ENCODE assay signal across 10 cellular contexts in genomic region chr10:118564652-118565051, GRCh38. TPM values are rescaled to one million over a fixed set of nuclear protein-coding genes. Genes with fewer than 3 reads are reported as not detected.
DNase-seq lines count a peak whose midpoint lies in the region; ATAC-seq and TF ChIP-seq lines count a peak whose summit lies in the region.
"Had no signal": no experiment of that assay in that cellular context is flagged by ENCODE, and none has a peak within 500 bp of the region (broad histone marks: within the 10 kb centered on the region; RNA-seq: fewer than 3 reads in every experiment).

No MANE protein-coding gene starts in this region.

- no peak overlapping the region for H3K9ac ChIP-seq in HCT116 (ENCODE audit: low read length)

- peaks cover 0 to 4% of the 10 kb centered on the region in 2 experiments; a peak in 1 of 4 replicates for H3K4me1 ChIP-seq in HCT116 (ENCODE audit: control insufficient read depth in 1 of 2, insufficient read depth in 2 of 2, low read length in 2 of 2)
- no peaks in the 10 kb centered on the region for H3K4me1 ChIP-seq in CD4-positive, alpha-beta memory T cell (ENCODE audit: insufficient read depth, low read length)

- H2AFZ ChIP-seq in HCT116 (ENCODE audit: low read depth, low read length, poor library complexity, severe bottlenecking), result no peak overlapping the region

- no TSS peak for BruUV-seq in HCT116 (replicated peaks; lab: Mats Ljungman, UMichigan)

- CTCF ChIA-PET in HCT116 (lab: Charles Lee), result interaction anchor here (0.7 to 3.1 kb wide), 8 partner anchors 10 to 1347 kb away, joined by 3 to 16 read pairs (median 6); no protein-coding TSS in a partner anchor
- CTCF ChIA-PET in CD4-positive, alpha-beta memory T cell (lab: Charles Lee; ENCODE audit: partially characterized antibody), result interaction anchor here (1.7 to 9.4 kb wide), 2 partner anchors 9 to 155 kb away, joined by 4 to 171 read pairs; no protein-coding TSS in a partner anchor

- H3K4me3 Mint-ChIP-seq in stimulated activated naive CD8-positive, alpha-beta T cell treated with anti-CD3 and anti-CD28 coated beads, Interleukin-15, amount 100 ng/mL, for 72 hours, result no peak overlapping the region
- H3K4me3 Mint-ChIP-seq in activated T-helper 1 cell treated with anti-CD3 and anti-CD28 coated beads, Interleukin-12 subunit alpha, Interleukin-12 subunit beta, Interleukin-2, Interleukin-4 antibody, amounts not matched to agents 30 ng/mL and 10 ng/mL and 1 ng/mL, durations not matched to agents 14 hours and 24 hours and 36 hours, result no peak overlapping the region
- H3K4me3 Mint-ChIP-seq in CD4-positive, alpha-beta memory T cell, result no peak overlapping the region

- H3K36me3 Mint-ChIP-seq in activated T-helper 1 cell treated with anti-CD3 and anti-CD28 coated beads, Interleukin-12 subunit alpha, Interleukin-12 subunit beta, Interleukin-2, Interleukin-4 antibody, amounts not matched to agents 30 ng/mL and 10 ng/mL and 1 ng/mL, durations not matched to agents 14 hours and 24 hours and 36 hours (ENCODE audit: low read depth), result no peaks in the 10 kb centered on the region
- no peaks in the 10 kb centered on the region for H3K36me3 Mint-ChIP-seq in CD4-positive, alpha-beta memory T cell

- H3K27me3 ChIP-seq in HCT116 (ENCODE audit: insufficient read depth, low read length), result no peaks in the 10 kb centered on the region
- no peaks in the 10 kb centered on the region for H3K27me3 ChIP-seq in CD4-positive, alpha-beta memory T cell (ENCODE audit: insufficient read depth, low read length)

- TF ChIP-seq POLR2A in HCT116 (IDR thresholded peaks at IDR 0.05; ENCODE audit: borderline replicate concordance, extremely low read depth, insufficient read depth, insufficient read length), result no peak

- H3K9me2 ChIP-seq in HCT116 (ENCODE audit: insufficient read depth), result no peaks in the 10 kb centered on the region

- H3K36me3 ChIP-seq in HCT116 (ENCODE audit: control insufficient read depth in 1 of 2, insufficient read depth in 2 of 2, low read length in 2 of 2), result no peaks in the 10 kb centered on the region
- no peaks in the 10 kb centered on the region for H3K36me3 ChIP-seq in CD4-positive, alpha-beta memory T cell (ENCODE audit: insufficient read depth, low read length)

- DNase-seq in AG10803 (ENCODE audit: low read depth) (peak; percentile 36), HCT116 (ENCODE audit: low read depth, low spot score) (no peak), amniotic epithelial cell (ENCODE audit: low read depth) (peak; percentile 1), inferior parietal cortex (ENCODE audit: extremely low spot score) (peak; percentile 26)
- no peak for DNase-seq in stimulated activated naive CD8-positive, alpha-beta T cell treated with anti-CD3 and anti-CD28 coated beads, Interleukin-15, amount 100 ng/mL, for 72 hours
- DNase-seq in activated T-helper 1 cell treated with anti-CD3 and anti-CD28 coated beads, Interleukin-12 subunit alpha, Interleukin-12 subunit beta, Interleukin-2, Interleukin-4 antibody, amounts not matched to agents 30 ng/mL and 10 ng/mL and 1 ng/mL, durations not matched to agents 14 hours and 24 hours and 36 hours (ENCODE audit: low spot score), result no peak
- no peak for DNase-seq in CD4-positive, alpha-beta memory T cell
- DNase-seq: activated T-cell treated with anti-CD3 and anti-CD28 coated beads for 4 hours; effector CD4-positive, alpha-beta T cell had no signal

- H3K27me3 Mint-ChIP-seq in stimulated activated naive CD8-positive, alpha-beta T cell treated with anti-CD3 and anti-CD28 coated beads, Interleukin-15, amount 100 ng/mL, for 72 hours, result no peaks in the 10 kb centered on the region
- peaks cover 7% of the 10 kb centered on the region for H3K27me3 Mint-ChIP-seq in activated T-helper 1 cell treated with anti-CD3 and anti-CD28 coated beads, Interleukin-12 subunit alpha, Interleukin-12 subunit beta, Interleukin-2, Interleukin-4 antibody, amounts not matched to agents 30 ng/mL and 10 ng/mL and 1 ng/mL, durations not matched to agents 14 hours and 24 hours and 36 hours (ENCODE audit: insufficient read depth)
- H3K27me3 Mint-ChIP-seq in CD4-positive, alpha-beta memory T cell, result peaks cover 3 to 5% of the 10 kb centered on the region in 2 donors

- no peaks in the 10 kb centered on the region for H4K20me1 ChIP-seq in HCT116 (ENCODE audit: insufficient read depth)

- H3K4me1 Mint-ChIP-seq in stimulated activated naive CD8-positive, alpha-beta T cell treated with anti-CD3 and anti-CD28 coated beads, Interleukin-15, amount 100 ng/mL, for 72 hours, result peaks cover 6% of the 10 kb centered on the region
- H3K4me1 Mint-ChIP-seq in activated T-helper 1 cell treated with anti-CD3 and anti-CD28 coated beads, Interleukin-12 subunit alpha, Interleukin-12 subunit beta, Interleukin-2, Interleukin-4 antibody, amounts not matched to agents 30 ng/mL and 10 ng/mL and 1 ng/mL, durations not matched to agents 14 hours and 24 hours and 36 hours (ENCODE audit: low read depth), result no peaks in the 10 kb centered on the region
- peaks cover 0 to 7% (median 1%) of the 10 kb centered on the region in 4 donors for H3K4me1 Mint-ChIP-seq in CD4-positive, alpha-beta memory T cell

- H3K9me3 ChIP-seq in HCT116 (ENCODE audit: control insufficient read depth in 1 of 2, insufficient read depth in 1 of 2, low read depth in 1 of 2, low read length in 2 of 2), result no peaks in the 10 kb centered on the region
- H3K9me3 ChIP-seq in CD4-positive, alpha-beta memory T cell (ENCODE audit: control insufficient read depth in 1 of 2, low read length in 2 of 2), result no peaks in the 10 kb centered on the region

- TF ChIP-seq CTCF in AG10803 (conservative IDR thresholded peaks at IDR 0.05; ENCODE audit: low read length) (peak; percentile 40), HCT116 (IDR thresholded peaks at IDR 0.05 in 2 of 3, conservative IDR thresholded peaks at IDR 0.05 in 1 of 3; ENCODE audit: borderline replicate concordance in 1 of 3, insufficient read depth in 1 of 3, low read depth in 2 of 3, low read length in 2 of 3) (peak; percentile 41 to 48 (median 47); a peak in 5 of 6 replicates)

- POLR2A ChIA-PET in HCT116 (lab: Charles Lee), result no interaction called here
- POLR2A ChIA-PET in CD4-positive, alpha-beta memory T cell (lab: Charles Lee; ENCODE audit: partially characterized antibody), result no interaction called here

- no peak overlapping the region for H3K27ac Mint-ChIP-seq in stimulated activated naive CD8-positive, alpha-beta T cell treated with anti-CD3 and anti-CD28 coated beads, Interleukin-15, amount 100 ng/mL, for 72 hours
- H3K27ac Mint-ChIP-seq in activated T-helper 1 cell treated with anti-CD3 and anti-CD28 coated beads, Interleukin-12 subunit alpha, Interleukin-12 subunit beta, Interleukin-2, Interleukin-4 antibody, amounts not matched to agents 30 ng/mL and 10 ng/mL and 1 ng/mL, durations not matched to agents 14 hours and 24 hours and 36 hours, result no peak overlapping the region
- H3K27ac Mint-ChIP-seq in CD4-positive, alpha-beta memory T cell, result no peak overlapping the region

- RAD21 ChIA-PET in HCT116 (lab: Charles Lee; ENCODE audit: low non-redundant PET in 1 of 2, low total read pairs in 2 of 2, uncharacterized antibody in 2 of 2, unreplicated experiment in 2 of 2), result interaction anchor here in 1 of 2 experiments (1.0 kb wide), 1 partner anchor 1067 kb away, joined by 3 read pairs; no protein-coding TSS in a partner anchor

- peak; percentile 56 for ATAC-seq in HCT116
- no peak for ATAC-seq in stimulated activated naive CD8-positive, alpha-beta T cell treated with anti-CD3 and anti-CD28 coated beads, Interleukin-15, amount 100 ng/mL, for 72 hours
- ATAC-seq in HG03097 (IDR thresholded peaks at IDR 0.05; ENCODE audit: low FRiP score, unreplicated experiment), result no peak

- intact Hi-C loops in HCT116 (cut with micrococcal nuclease), result loop anchor here (5.0 kb wide), 1 partner anchor 458 kb away; no protein-coding TSS in a partner anchor
- intact Hi-C loops in activated T-helper 1 cell treated with anti-CD3 and anti-CD28 coated beads, Interleukin-12 subunit alpha, Interleukin-12 subunit beta, Interleukin-2, Interleukin-4 antibody, amounts not matched to agents 30 ng/mL and 10 ng/mL and 1 ng/mL, durations not matched to agents 14 hours and 24 hours and 36 hours (cut with micrococcal nuclease), result no loop called here
- intact Hi-C loops in CD4-positive, alpha-beta memory T cell (cut with micrococcal nuclease), result no loop called here

- peak; percentile 76 for TF ChIP-seq RAD21 in HCT116 (IDR thresholded peaks at IDR 0.05; ENCODE audit: low read depth)

- H3K9me3 Mint-ChIP-seq in stimulated activated naive CD8-positive, alpha-beta T cell treated with anti-CD3 and anti-CD28 coated beads, Interleukin-15, amount 100 ng/mL, for 72 hours, result peaks cover 0 to 4% of the 10 kb centered on the region in 2 donors
- no peaks in the 10 kb centered on the region for H3K9me3 Mint-ChIP-seq in activated T-helper 1 cell treated with anti-CD3 and anti-CD28 coated beads, Interleukin-12 subunit alpha, Interleukin-12 subunit beta, Interleukin-2, Interleukin-4 antibody, amounts not matched to agents 30 ng/mL and 10 ng/mL and 1 ng/mL, durations not matched to agents 14 hours and 24 hours and 36 hours
- H3K9me3 Mint-ChIP-seq in CD4-positive, alpha-beta memory T cell, result peaks cover 0 to 12% (median 7%) of the 10 kb centered on the region in 8 donors

- H3K4me3 ChIP-seq in AG10803 (ENCODE audit: low read length) (no peak overlapping the region), HCT116 (replicated peaks in 1 of 2; ENCODE audit: low read depth in 1 of 2, low read length in 2 of 2) (no peak overlapping the region)
- H3K4me3 ChIP-seq in CD4-positive, alpha-beta memory T cell (ENCODE audit: low read length in 2 of 2), result no peak overlapping the region

- no peak overlapping the region for H3K4me2 ChIP-seq in HCT116 (ENCODE audit: low read length)

- no peak overlapping the region for H3K27ac ChIP-seq in HCT116 (ENCODE audit: low read depth, low read length)
- H3K27ac ChIP-seq in CD4-positive, alpha-beta memory T cell (ENCODE audit: low read depth, low read length), result no peak overlapping the region

- no peaks in the 10 kb centered on the region for H3K79me2 ChIP-seq in HCT116 (ENCODE audit: insufficient read depth, low read length)

TF ChIP-seq in HCT116, 20 proteins besides CTCF, POLR2A, EP300 and RAD21 (continues in another document):
- TF ChIP-seq JUND (IDR thresholded peaks at IDR 0.05) (no peak), CEBPB (IDR thresholded peaks at IDR 0.05; ENCODE audit: low read depth) (no peak), CBX3 (IDR thresholded peaks at IDR 0.05; ENCODE audit: low read depth) (no peak)

RNA-seq across cellular contexts. Expression of gene PRLHR, which starts 30.8 kb away (rescaled TPM):
- not detected for total RNA-seq in HCT116 (2021; ENCODE audit: unreplicated experiment)
- not detected in 2 replicates for polyA plus RNA-seq in HCT116 (2012)
- not detected in 2 replicates for total RNA-seq in activated T-helper 1 cell treated with anti-CD3 and anti-CD28 coated beads, Interleukin-12 subunit alpha, Interleukin-12 subunit beta, Interleukin-2, Interleukin-4 antibody, amounts not matched to agents 30 ng/mL and 10 ng/mL and 1 ng/mL, durations not matched to agents 14 hours and 24 hours and 36 hours
- total RNA-seq in CD4-positive, alpha-beta memory T cell, result not detected
- not detected for polyA plus RNA-seq in CD4-positive, alpha-beta memory T cell

Comparison
In these comparisons a context has a peak if more than half of its experiments do, and no peak if none do; other contexts are left out.
1. DNase-seq: peak in AG10803 (single experiment), amniotic epithelial cell (single experiment) and inferior parietal cortex (single experiment); none in HCT116 (single experiment), stimulated activated naive CD8-positive, alpha-beta T cell treated with anti-CD3 and anti-CD28 coated beads, Interleukin-15, amount 100 ng/mL, for 72 hours (0 of 2), activated T-helper 1 cell treated with anti-CD3 and anti-CD28 coated beads, Interleukin-12 subunit alpha, Interleukin-12 subunit beta, Interleukin-2, Interleukin-4 antibody, amounts not matched to agents 30 ng/mL and 10 ng/mL and 1 ng/mL, durations not matched to agents 14 hours and 24 hours and 36 hours (single experiment) and CD4-positive, alpha-beta memory T cell (0 of 5).